ENCODE assay signal across 1 cellular context in genomic region chr17:42803074-42803883, GRCh38.
TF ChIP-seq lines count a peak whose summit lies in the region.

No MANE protein-coding gene starts in this region.

TF ChIP-seq in HepG2, 621 proteins besides CTCF, POLR2A, EP300 and RAD21 (continued from another document and continues in another):
- TF ChIP-seq, protein P1, sequence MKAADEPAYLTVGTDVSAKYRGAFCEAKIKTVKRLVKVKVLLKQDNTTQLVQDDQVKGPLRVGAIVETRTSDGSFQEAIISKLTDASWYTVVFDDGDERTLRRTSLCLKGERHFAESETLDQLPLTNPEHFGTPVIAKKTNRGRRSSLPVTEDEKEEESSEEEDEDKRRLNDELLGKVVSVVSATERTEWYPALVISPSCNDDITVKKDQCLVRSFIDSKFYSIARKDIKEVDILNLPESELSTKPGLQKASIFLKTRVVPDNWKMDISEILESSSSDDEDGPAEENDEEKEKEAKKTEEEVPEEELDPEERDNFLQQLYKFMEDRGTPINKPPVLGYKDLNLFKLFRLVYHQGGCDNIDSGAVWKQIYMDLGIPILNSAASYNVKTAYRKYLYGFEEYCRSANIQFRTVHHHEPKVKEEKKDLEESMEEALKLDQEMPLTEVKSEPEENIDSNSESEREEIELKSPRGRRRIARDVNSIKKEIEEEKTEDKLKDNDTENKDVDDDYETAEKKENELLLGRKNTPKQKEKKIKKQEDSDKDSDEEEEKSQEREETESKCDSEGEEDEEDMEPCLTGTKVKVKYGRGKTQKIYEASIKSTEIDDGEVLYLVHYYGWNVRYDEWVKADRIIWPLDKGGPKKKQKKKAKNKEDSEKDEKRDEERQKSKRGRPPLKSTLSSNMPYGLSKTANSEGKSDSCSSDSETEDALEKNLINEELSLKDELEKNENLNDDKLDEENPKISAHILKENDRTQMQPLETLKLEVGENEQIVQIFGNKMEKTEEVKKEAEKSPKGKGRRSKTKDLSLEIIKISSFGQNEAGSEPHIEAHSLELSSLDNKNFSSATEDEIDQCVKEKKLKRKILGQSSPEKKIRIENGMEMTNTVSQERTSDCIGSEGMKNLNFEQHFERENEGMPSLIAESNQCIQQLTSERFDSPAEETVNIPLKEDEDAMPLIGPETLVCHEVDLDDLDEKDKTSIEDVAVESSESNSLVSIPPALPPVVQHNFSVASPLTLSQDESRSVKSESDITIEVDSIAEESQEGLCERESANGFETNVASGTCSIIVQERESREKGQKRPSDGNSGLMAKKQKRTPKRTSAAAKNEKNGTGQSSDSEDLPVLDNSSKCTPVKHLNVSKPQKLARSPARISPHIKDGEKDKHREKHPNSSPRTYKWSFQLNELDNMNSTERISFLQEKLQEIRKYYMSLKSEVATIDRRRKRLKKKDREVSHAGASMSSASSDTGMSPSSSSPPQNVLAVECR (CRISPR knock-in tag; IDR thresholded peaks at IDR 0.05; ENCODE audit: borderline replicate concordance): no peak; the same call in 1 of the 2 replicates
- 0 out of 2 replicates have a peak, but pooled peaks have one; percentile 58 for TF ChIP-seq FOXJ3 (CRISPR knock-in tag; IDR thresholded peaks at IDR 0.05; ENCODE audit: borderline replicate concordance)
- TF ChIP-seq LBX2 (CRISPR knock-in tag; IDR thresholded peaks at IDR 0.05; ENCODE audit: borderline replicate concordance): no peak
- TF ChIP-seq ZNF660 (CRISPR knock-in tag; IDR thresholded peaks at IDR 0.05; ENCODE audit: borderline replicate concordance, low read depth): no peak
- TF ChIP-seq, protein P2, sequence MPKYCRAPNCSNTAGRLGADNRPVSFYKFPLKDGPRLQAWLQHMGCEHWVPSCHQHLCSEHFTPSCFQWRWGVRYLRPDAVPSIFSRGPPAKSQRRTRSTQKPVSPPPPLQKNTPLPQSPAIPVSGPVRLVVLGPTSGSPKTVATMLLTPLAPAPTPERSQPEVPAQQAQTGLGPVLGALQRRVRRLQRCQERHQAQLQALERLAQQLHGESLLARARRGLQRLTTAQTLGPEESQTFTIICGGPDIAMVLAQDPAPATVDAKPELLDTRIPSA (CRISPR knock-in tag; IDR thresholded peaks at IDR 0.05; ENCODE audit: borderline replicate concordance): no peak
- TF ChIP-seq MED13 (CRISPR knock-in tag; IDR thresholded peaks at IDR 0.05): no peak
- no peak for TF ChIP-seq ZNF883 (CRISPR knock-in tag; IDR thresholded peaks at IDR 0.05; ENCODE audit: not compliant biosample characterization)
- 0 out of 2 replicates have a peak, but pooled peaks have one; percentile 3 for TF ChIP-seq ZNF414 (CRISPR knock-in tag; IDR thresholded peaks at IDR 0.05)
- no peak for TF ChIP-seq NFYC (CRISPR knock-in tag; IDR thresholded peaks at IDR 0.05)
- no peak for TF ChIP-seq ZNF512 (CRISPR knock-in tag; IDR thresholded peaks at IDR 0.05)
- no peak for TF ChIP-seq ERF (CRISPR knock-in tag; IDR thresholded peaks at IDR 0.05)
- no peak for TF ChIP-seq ZNF510 (CRISPR knock-in tag; IDR thresholded peaks at IDR 0.05; ENCODE audit: low read depth)
- no peak for TF ChIP-seq DBP (CRISPR knock-in tag; IDR thresholded peaks at IDR 0.05; ENCODE audit: not compliant biosample characterization)
- peak; percentile 52 for TF ChIP-seq FOXP4 (CRISPR knock-in tag; IDR thresholded peaks at IDR 0.05)
- TF ChIP-seq ZNF160 (CRISPR knock-in tag; IDR thresholded peaks at IDR 0.05): no peak
- TF ChIP-seq, protein P3, sequence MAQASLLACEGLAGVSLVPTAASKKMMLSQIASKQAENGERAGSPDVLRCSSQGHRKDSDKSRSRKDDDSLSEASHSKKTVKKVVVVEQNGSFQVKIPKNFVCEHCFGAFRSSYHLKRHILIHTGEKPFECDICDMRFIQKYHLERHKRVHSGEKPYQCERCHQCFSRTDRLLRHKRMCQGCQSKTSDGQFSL (CRISPR knock-in tag; IDR thresholded peaks at IDR 0.05): no peak
- TF ChIP-seq, protein P4, sequence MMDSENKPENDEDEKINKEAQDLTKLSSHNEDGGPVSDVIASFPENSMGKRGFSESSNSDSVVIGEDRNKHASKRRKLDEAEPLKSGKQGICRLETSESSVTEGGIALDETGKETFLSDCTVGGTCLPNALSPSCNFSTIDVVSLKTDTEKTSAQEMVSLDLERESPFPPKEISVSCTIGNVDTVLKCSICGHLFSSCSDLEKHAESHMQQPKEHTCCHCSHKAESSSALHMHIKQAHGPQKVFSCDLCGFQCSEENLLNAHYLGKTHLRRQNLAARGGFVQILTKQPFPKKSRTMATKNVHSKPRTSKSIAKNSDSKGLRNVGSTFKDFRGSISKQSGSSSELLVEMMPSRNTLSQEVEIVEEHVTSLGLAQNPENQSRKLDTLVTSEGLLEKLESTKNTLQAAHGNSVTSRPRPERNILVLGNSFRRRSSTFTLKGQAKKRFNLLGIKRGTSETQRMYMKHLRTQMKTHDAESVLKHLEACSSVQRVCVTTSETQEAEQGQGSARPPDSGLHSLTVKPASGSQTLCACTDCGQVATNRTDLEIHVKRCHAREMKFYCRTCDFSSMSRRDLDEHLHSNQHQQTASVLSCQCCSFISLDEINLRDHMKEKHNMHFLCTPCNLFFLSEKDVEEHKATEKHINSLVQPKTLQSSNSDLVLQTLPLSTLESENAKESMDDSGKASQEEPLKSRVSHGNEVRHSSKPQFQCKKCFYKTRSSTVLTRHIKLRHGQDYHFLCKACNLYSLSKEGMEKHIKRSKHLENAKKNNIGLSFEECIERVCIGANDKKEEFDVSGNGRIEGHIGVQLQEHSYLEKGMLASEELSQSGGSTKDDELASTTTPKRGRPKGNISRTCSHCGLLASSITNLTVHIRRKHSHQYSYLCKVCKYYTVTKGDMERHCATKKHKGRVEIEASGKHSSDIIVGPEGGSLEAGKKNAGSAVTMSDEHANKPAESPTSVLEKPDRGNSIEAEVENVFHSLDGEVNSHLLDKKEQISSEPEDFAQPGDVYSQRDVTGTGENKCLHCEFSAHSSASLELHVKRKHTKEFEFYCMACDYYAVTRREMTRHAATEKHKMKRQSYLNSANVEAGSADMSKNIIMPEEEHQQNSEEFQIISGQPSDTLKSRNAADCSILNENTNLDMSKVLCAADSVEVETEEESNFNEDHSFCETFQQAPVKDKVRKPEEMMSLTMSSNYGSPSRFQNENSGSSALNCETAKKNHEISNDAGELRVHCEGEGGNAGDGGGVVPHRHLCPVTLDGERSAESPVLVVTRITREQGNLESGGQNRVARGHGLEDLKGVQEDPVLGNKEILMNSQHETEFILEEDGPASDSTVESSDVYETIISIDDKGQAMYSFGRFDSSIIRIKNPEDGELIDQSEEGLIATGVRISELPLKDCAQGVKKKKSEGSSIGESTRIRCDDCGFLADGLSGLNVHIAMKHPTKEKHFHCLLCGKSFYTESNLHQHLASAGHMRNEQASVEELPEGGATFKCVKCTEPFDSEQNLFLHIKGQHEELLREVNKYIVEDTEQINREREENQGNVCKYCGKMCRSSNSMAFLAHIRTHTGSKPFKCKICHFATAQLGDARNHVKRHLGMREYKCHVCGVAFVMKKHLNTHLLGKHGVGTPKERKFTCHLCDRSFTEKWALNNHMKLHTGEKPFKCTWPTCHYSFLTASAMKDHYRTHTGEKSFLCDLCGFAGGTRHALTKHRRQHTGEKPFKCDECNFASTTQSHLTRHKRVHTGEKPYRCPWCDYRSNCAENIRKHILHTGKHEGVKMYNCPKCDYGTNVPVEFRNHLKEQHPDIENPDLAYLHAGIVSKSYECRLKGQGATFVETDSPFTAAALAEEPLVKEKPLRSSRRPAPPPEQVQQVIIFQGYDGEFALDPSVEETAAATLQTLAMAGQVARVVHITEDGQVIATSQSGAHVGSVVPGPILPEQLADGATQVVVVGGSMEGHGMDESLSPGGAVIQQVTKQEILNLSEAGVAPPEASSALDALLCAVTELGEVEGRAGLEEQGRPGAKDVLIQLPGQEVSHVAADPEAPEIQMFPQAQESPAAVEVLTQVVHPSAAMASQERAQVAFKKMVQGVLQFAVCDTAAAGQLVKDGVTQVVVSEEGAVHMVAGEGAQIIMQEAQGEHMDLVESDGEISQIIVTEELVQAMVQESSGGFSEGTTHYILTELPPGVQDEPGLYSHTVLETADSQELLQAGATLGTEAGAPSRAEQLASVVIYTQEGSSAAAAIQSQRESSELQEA (CRISPR knock-in tag; IDR thresholded peaks at IDR 0.05; ENCODE audit: not compliant biosample characterization): no peak
- 0 out of 2 replicates have a peak, but pooled peaks have one; percentile 25 for TF ChIP-seq ZNF800 (CRISPR knock-in tag; IDR thresholded peaks at IDR 0.05)
- TF ChIP-seq KLF11 (CRISPR knock-in tag; IDR thresholded peaks at IDR 0.05): no peak
- no peak for TF ChIP-seq HNRNPK (IDR thresholded peaks at IDR 0.05; ENCODE audit: low read depth, low read length, poor library complexity, severe bottlenecking)
- no peak for TF ChIP-seq EZH2 (conservative IDR thresholded peaks at IDR 0.05; ENCODE audit: low read depth, low read length)
- no peak for TF ChIP-seq SATB2 (CRISPR knock-in tag; IDR thresholded peaks at IDR 0.05)
- no peak for TF ChIP-seq SP140L (CRISPR knock-in tag; IDR thresholded peaks at IDR 0.05; ENCODE audit: borderline replicate concordance)
- TF ChIP-seq ZNF337 (CRISPR knock-in tag; IDR thresholded peaks at IDR 0.05; ENCODE audit: borderline replicate concordance, low read depth): no peak
- TF ChIP-seq ATRX (CRISPR knock-in tag; IDR thresholded peaks at IDR 0.05; ENCODE audit: borderline replicate concordance): no peak
- no peak for TF ChIP-seq SPEN (CRISPR knock-in tag; IDR thresholded peaks at IDR 0.05; ENCODE audit: low read depth)
- TF ChIP-seq JUND (CRISPR knock-in tag; IDR thresholded peaks at IDR 0.05): no peak
- peak; percentile 33; the same call in 1 of the 2 replicates for TF ChIP-seq TARDBP (CRISPR knock-in tag; IDR thresholded peaks at IDR 0.05)
- no peak for TF ChIP-seq PRMT3 (CRISPR knock-in tag; IDR thresholded peaks at IDR 0.05; ENCODE audit: borderline replicate concordance, low read depth)
- TF ChIP-seq DZIP1 (CRISPR knock-in tag; IDR thresholded peaks at IDR 0.05): no peak
